Comparison of ENCODE assay signal across 8 cellular contexts in genomic region chr12:6700646-6701051, GRCh38. TPM values are rescaled to one million over a fixed set of nuclear protein-coding genes. Genes with fewer than 3 reads are reported as not detected.
A peak's percentile ranks its signal among the peaks of the same experiment; 100 is the strongest.
DNase-seq lines count a peak whose midpoint lies in the region; ATAC-seq and TF ChIP-seq lines count a peak whose summit lies in the region.

A gene with protein sequence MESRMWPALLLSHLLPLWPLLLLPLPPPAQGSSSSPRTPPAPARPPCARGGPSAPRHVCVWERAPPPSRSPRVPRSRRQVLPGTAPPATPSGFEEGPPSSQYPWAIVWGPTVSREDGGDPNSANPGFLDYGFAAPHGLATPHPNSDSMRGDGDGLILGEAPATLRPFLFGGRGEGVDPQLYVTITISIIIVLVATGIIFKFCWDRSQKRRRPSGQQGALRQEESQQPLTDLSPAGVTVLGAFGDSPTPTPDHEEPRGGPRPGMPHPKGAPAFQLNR (minus strand): TSS chr12:6700815. CDS start chr12:6698061, 2,754 bp downstream.

- WGBS in endodermal cell (ENCODE audit: insufficient coverage in 1 of 2, insufficient read length in 1 of 2), 2 experiments = 0 to 1% methylated on average over 3 to 43 of the region's 43 CpGs

- intact Hi-C loops in tibial artery (cut with DNase I; ENCODE audit: low total_unique reads) = no loop called here

- H3K36me3 ChIP-seq in endodermal cell (ENCODE audit: control insufficient read depth, insufficient read depth, low read length) (no peaks in the 10 kb centered on the region), tibial artery (no peaks in the 10 kb centered on the region)

- peaks cover 4% of the 10 kb centered on the region for H3K9me3 Mint-ChIP-seq in endodermal cell
- H3K9me3 Mint-ChIP-seq in naive B cell = no peaks in the 10 kb centered on the region

- no peaks in the 10 kb centered on the region for H3K9me3 ChIP-seq in endodermal cell (ENCODE audit: control insufficient read depth, low read length)
- H3K9me3 ChIP-seq in tibial artery = no peaks in the 10 kb centered on the region

- DNase-seq in ACHN (peak; percentile 49), HuH-7.5 (ENCODE audit: low spot score) (peak; percentile 45), endodermal cell (peak; percentile 83), naive B cell (peak; percentile 58), tibial artery (no peak)
- peak; percentile 75 for DNase-seq in activated CD8-positive, alpha-beta memory T cell treated with anti-CD3 and anti-CD28 coated beads, Interleukin-2, amount 50 U/mL, for 48 hours

- H3K4me1 Mint-ChIP-seq in endodermal cell (peaks cover 20% of the 10 kb centered on the region), naive B cell (peaks cover 54 to 58% (median 57%) of the 10 kb centered on the region in 3 donors)

- H3K27me3 ChIP-seq in endodermal cell (ENCODE audit: control insufficient read depth, insufficient read depth, low read length, poor library complexity, severe bottlenecking) (peaks cover 33% of the 10 kb centered on the region), tibial artery (peaks cover 3 to 96% of the 10 kb centered on the region in 2 donors)

- H3K27ac ChIP-seq in endodermal cell (ENCODE audit: low read depth, low read length) = no peak within 1 kb of the TSS
- peak within 1 kb of the TSS in 1 of 2 donors; percentile 18 for H3K27ac ChIP-seq in tibial artery

- peaks cover 91% of the 10 kb centered on the region for H3K27me3 Mint-ChIP-seq in endodermal cell (ENCODE audit: insufficient read depth)
- peaks cover 32 to 48% (median 45%) of the 10 kb centered on the region in 3 donors for H3K27me3 Mint-ChIP-seq in naive B cell

- TF ChIP-seq CTCF in endodermal cell (conservative IDR thresholded peaks at IDR 0.05) (no peak), tibial artery (IDR thresholded peaks at IDR 0.05) (no peak)

- peak within 1 kb of the TSS; percentile 78 for H3K4me3 ChIP-seq in endodermal cell (ENCODE audit: low read length)
- peak within 1 kb of the TSS; percentile 43 to 48 for H3K4me3 ChIP-seq in tibial artery

- H3K27ac Mint-ChIP-seq in endodermal cell = no peak within 1 kb of the TSS
- H3K27ac Mint-ChIP-seq in naive B cell = peak within 1 kb of the TSS; percentile 24 to 91 (median 74)

- in situ Hi-C loops in ACHN (cut with HindIII; ENCODE audit: low pct_ligation_motif_present, low pct_unique_long_range_greater_than_20kb, low sequenced_read_pairs) = no loop called here

- H3K4me1 ChIP-seq in endodermal cell (ENCODE audit: control insufficient read depth, insufficient read depth, low read length) (no peaks in the 10 kb centered on the region), tibial artery (peaks cover 0 to 18% (median 12%) of the 10 kb centered on the region in 4 donors)

- H3K4me3 Mint-ChIP-seq in endodermal cell (peak within 1 kb of the TSS; percentile 62), naive B cell (peak within 1 kb of the TSS; percentile 66 to 91 (median 84))

- H3K36me3 Mint-ChIP-seq in endodermal cell (ENCODE audit: low read depth) (no peaks in the 10 kb centered on the region), naive B cell (peaks cover 0 to 16% of the 10 kb centered on the region in 2 donors)

- H3K9ac ChIP-seq in endodermal cell (ENCODE audit: extremely low read depth, low read length, poor library complexity, severe bottlenecking) = peak within 1 kb of the TSS; percentile 6

- peak; percentile 53 to 60 for ATAC-seq in naive B cell (ENCODE audit: low read depth in 2 of 2)
- ATAC-seq in GM21786 (IDR thresholded peaks at IDR 0.05; ENCODE audit: unreplicated experiment) = no peak
- ATAC-seq in GM19467 (IDR thresholded peaks at IDR 0.05; ENCODE audit: unreplicated experiment) = no peak

RNA-seq across cellular contexts. Expression of the gene that starts here (rescaled TPM):
- total RNA-seq in endodermal cell = 1 to 10 TPM; 2.6 to 7.1 TPM
- 13.3 TPM for polyA plus RNA-seq in endodermal cell (2013, experiment 1 of 2)
- polyA plus RNA-seq in endodermal cell (2013, experiment 2 of 2) = 10.5 TPM
- polyA plus RNA-seq in naive B cell (ENCODE audit: low read depth in 6 of 6) = not detected

Comparison
In these comparisons a context has a peak if more than half of its experiments do, and no peak if none do; other contexts are left out.
1. Peak in DNase-seq and ATAC-seq in naive B cell; RNA of the gene not detected or under 1 TPM.
2. DNase-seq: peak in ACHN (single experiment), HuH-7.5 (single experiment), activated CD8-positive, alpha-beta memory T cell treated with anti-CD3 and anti-CD28 coated beads, Interleukin-2, amount 50 U/mL, for 48 hours (single experiment) and endodermal cell (single experiment); none in tibial artery (0 of 2).